In the genomic region with DNA sequence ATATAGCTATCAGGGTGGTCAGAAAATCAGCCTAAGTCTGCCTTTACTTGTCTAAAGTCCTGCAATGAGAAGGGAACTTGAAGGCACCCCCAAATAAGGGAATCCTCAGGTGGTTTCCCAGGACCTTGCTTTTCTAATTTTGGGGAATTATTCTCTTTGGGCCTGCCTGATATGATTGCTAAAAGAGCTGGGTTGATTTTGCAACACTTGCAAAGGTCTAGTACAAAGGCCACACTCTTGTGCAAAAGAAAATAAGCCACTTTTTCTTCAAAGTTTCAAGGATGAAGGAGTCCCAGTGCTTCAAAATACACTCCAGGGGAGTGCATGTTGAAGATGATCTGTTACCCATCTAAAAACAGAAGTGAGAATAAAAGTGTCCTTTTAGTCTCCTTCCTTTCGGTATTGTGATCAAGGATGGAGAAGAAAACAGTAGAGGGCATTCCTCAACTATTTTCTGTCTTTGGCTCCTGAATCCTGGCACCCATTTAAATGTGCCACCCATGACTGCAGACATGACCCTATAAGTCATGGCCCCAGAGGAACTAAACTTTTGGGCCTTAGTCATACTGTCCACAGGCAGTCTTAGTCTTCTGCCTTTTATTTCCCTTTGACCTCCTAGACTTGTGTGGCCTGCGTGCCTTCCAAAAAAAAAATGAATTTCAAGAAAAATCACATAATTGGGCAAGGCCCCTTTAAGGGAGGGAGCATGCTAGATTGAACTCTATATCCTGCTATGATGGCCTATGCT, we compare ENCODE assay signal across 1 cellular context.
A peak's percentile ranks its signal among the peaks of the same experiment; 100 is the strongest.
TF ChIP-seq lines count a peak whose summit lies in the region.

No MANE protein-coding gene starts in this region.

TF ChIP-seq in liver, 16 proteins besides CTCF, POLR2A, EP300 and RAD21 (continued from another document):
- TF ChIP-seq, protein P1, sequence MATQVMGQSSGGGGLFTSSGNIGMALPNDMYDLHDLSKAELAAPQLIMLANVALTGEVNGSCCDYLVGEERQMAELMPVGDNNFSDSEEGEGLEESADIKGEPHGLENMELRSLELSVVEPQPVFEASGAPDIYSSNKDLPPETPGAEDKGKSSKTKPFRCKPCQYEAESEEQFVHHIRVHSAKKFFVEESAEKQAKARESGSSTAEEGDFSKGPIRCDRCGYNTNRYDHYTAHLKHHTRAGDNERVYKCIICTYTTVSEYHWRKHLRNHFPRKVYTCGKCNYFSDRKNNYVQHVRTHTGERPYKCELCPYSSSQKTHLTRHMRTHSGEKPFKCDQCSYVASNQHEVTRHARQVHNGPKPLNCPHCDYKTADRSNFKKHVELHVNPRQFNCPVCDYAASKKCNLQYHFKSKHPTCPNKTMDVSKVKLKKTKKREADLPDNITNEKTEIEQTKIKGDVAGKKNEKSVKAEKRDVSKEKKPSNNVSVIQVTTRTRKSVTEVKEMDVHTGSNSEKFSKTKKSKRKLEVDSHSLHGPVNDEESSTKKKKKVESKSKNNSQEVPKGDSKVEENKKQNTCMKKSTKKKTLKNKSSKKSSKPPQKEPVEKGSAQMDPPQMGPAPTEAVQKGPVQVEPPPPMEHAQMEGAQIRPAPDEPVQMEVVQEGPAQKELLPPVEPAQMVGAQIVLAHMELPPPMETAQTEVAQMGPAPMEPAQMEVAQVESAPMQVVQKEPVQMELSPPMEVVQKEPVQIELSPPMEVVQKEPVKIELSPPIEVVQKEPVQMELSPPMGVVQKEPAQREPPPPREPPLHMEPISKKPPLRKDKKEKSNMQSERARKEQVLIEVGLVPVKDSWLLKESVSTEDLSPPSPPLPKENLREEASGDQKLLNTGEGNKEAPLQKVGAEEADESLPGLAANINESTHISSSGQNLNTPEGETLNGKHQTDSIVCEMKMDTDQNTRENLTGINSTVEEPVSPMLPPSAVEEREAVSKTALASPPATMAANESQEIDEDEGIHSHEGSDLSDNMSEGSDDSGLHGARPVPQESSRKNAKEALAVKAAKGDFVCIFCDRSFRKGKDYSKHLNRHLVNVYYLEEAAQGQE (IDR thresholded peaks at IDR 0.05) = no peak
- TF ChIP-seq FOXA2 (IDR thresholded peaks at IDR 0.05) (no peak), YY1 (IDR thresholded peaks at IDR 0.05) (no peak), GABPA (IDR thresholded peaks at IDR 0.05 in 1 of 2, conservative IDR thresholded peaks at IDR 0.05 in 1 of 2) (no peak), FOXA1 (IDR thresholded peaks at IDR 0.05) (no peak), RXRA (IDR thresholded peaks at IDR 0.05) (peak in 1 of 2 donors; percentile 11), NR2F2 (IDR thresholded peaks at IDR 0.05) (no peak), HNF4A (conservative IDR thresholded peaks at IDR 0.05) (peak; percentile 85 to 87), JUND (IDR thresholded peaks at IDR 0.05) (no peak), HNF4G (IDR thresholded peaks at IDR 0.05) (peak; percentile 72), SP1 (IDR thresholded peaks at IDR 0.05) (no peak)
- TF ChIP-seq, protein P2, sequence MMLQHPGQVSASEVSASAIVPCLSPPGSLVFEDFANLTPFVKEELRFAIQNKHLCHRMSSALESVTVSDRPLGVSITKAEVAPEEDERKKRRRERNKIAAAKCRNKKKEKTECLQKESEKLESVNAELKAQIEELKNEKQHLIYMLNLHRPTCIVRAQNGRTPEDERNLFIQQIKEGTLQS (IDR thresholded peaks at IDR 0.05) = no peak
- TF ChIP-seq, protein P3, sequence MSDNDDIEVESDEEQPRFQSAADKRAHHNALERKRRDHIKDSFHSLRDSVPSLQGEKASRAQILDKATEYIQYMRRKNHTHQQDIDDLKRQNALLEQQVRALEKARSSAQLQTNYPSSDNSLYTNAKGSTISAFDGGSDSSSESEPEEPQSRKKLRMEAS (IDR thresholded peaks at IDR 0.05) = no peak
- TF ChIP-seq, protein P4, sequence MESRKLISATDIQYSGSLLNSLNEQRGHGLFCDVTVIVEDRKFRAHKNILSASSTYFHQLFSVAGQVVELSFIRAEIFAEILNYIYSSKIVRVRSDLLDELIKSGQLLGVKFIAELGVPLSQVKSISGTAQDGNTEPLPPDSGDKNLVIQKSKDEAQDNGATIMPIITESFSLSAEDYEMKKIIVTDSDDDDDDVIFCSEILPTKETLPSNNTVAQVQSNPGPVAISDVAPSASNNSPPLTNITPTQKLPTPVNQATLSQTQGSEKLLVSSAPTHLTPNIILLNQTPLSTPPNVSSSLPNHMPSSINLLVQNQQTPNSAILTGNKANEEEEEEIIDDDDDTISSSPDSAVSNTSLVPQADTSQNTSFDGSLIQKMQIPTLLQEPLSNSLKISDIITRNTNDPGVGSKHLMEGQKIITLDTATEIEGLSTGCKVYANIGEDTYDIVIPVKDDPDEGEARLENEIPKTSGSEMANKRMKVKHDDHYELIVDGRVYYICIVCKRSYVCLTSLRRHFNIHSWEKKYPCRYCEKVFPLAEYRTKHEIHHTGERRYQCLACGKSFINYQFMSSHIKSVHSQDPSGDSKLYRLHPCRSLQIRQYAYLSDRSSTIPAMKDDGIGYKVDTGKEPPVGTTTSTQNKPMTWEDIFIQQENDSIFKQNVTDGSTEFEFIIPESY (IDR thresholded peaks at IDR 0.05) = no peak
